In the genomic region with DNA sequence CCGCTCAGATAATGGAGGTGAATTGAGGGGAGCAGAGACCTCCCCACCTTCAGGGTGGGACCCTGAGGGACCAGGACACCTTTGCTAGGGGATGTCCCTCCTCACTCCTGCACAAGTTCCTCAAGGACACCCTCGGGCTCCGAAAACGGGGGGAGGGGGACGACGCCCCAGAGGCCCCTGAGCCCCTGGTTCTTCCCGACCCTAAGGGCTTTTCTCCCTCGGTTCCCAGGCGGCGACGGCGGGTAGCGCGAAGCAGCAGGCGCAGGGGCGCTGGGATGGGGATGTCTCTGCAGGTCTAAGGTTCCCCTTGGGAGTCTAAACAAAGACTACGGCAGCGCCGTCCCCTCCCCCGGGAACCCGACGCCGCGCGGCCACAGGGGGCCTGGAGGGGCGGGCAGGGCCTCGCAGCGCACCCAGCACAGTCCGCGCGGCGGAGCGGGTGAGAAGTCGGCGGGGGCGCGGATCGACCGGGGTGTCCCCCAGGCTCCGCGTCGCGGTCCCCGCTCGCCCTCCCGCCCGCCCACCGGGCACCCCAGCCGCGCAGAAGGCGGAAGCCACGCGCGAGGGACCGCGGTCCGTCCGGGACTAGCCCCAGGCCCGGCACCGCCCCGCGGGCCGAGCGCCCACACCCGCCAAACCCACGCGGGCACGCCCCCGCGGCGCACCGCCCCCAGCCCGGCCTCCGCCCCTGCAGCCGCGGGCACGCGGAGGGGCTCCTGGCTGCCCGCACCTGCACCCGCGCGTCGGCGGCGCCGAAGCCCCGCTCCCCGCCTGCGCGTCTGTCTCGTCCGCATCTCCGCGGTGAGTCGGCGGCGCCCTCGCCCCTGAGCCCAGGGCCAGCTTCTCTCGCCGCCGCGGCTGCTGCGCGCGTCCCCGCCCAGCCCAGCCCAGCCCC, we compare ENCODE assay signal across 3 cellular contexts.
TF ChIP-seq lines count a peak whose summit lies in the region.

No MANE protein-coding gene starts in this region.

TF ChIP-seq in A549, 52 proteins besides CTCF, POLR2A, EP300 and RAD21:
- TF ChIP-seq ZC3H11A (IDR thresholded peaks at IDR 0.05) (no peak), JUNB (IDR thresholded peaks at IDR 0.05) (no peak), SREBF2 (IDR thresholded peaks at IDR 0.05) (no peak), CHD2 (IDR thresholded peaks at IDR 0.05; ENCODE audit: low read length, partially characterized antibody) (no peak), RFX5 (IDR thresholded peaks at IDR 0.05) (no peak), HOXA7 (CRISPR knock-in tag; IDR thresholded peaks at IDR 0.05) (no peak), CEBPB (IDR thresholded peaks at IDR 0.05) (no peak), GATA3 (IDR thresholded peaks at IDR 0.05; ENCODE audit: borderline replicate concordance) (no peak), CHD4 (IDR thresholded peaks at IDR 0.05; ENCODE audit: borderline replicate concordance) (no peak), CBX8 (IDR thresholded peaks at IDR 0.05) (no peak)
- TF ChIP-seq, protein P1, sequence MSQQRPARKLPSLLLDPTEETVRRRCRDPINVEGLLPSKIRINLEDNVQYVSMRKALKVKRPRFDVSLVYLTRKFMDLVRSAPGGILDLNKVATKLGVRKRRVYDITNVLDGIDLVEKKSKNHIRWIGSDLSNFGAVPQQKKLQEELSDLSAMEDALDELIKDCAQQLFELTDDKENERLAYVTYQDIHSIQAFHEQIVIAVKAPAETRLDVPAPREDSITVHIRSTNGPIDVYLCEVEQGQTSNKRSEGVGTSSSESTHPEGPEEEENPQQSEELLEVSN (IDR thresholded peaks at IDR 0.05; ENCODE audit: borderline replicate concordance, low read depth), result no peak
- TF ChIP-seq, protein P2, sequence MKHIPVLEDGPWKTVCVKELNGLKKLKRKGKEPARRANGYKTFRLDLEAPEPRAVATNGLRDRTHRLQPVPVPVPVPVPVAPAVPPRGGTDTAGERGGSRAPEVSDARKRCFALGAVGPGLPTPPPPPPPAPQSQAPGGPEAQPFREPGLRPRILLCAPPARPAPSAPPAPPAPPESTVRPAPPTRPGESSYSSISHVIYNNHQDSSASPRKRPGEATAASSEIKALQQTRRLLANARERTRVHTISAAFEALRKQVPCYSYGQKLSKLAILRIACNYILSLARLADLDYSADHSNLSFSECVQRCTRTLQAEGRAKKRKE (CRISPR knock-in tag; IDR thresholded peaks at IDR 0.05; ENCODE audit: low read depth), result no peak
- TF ChIP-seq, protein P3, sequence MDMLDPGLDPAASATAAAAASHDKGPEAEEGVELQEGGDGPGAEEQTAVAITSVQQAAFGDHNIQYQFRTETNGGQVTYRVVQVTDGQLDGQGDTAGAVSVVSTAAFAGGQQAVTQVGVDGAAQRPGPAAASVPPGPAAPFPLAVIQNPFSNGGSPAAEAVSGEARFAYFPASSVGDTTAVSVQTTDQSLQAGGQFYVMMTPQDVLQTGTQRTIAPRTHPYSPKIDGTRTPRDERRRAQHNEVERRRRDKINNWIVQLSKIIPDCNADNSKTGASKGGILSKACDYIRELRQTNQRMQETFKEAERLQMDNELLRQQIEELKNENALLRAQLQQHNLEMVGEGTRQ (IDR thresholded peaks at IDR 0.05), result no peak
TF ChIP-seq in A549: peak in this region for 0.

TF ChIP-seq in HEK293, 187 proteins besides CTCF, POLR2A, EP300 and RAD21 (continues in another document):
- TF ChIP-seq ZNF10 (tag by site-specific recombination; IDR thresholded peaks at IDR 0.05), result peak; percentile 63; the same call in 1 of the 2 replicates
- TF ChIP-seq, protein P4, sequence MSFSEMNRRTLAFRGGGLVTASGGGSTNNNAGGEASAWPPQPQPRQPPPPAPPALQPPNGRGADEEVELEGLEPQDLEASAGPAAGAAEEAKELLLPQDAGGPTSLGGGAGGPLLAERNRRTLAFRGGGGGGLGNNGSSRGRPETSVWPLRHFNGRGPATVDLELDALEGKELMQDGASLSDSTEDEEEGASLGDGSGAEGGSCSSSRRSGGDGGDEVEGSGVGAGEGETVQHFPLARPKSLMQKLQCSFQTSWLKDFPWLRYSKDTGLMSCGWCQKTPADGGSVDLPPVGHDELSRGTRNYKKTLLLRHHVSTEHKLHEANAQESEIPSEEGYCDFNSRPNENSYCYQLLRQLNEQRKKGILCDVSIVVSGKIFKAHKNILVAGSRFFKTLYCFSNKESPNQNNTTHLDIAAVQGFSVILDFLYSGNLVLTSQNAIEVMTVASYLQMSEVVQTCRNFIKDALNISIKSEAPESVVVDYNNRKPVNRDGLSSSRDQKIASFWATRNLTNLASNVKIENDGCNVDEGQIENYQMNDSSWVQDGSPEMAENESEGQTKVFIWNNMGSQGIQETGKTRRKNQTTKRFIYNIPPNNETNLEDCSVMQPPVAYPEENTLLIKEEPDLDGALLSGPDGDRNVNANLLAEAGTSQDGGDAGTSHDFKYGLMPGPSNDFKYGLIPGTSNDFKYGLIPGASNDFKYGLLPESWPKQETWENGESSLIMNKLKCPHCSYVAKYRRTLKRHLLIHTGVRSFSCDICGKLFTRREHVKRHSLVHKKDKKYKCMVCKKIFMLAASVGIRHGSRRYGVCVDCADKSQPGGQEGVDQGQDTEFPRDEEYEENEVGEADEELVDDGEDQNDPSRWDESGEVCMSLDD (tag by site-specific recombination; IDR thresholded peaks at IDR 0.05), result peak; percentile 62; the same call in 1 of the 2 replicates
- TF ChIP-seq, protein P5, sequence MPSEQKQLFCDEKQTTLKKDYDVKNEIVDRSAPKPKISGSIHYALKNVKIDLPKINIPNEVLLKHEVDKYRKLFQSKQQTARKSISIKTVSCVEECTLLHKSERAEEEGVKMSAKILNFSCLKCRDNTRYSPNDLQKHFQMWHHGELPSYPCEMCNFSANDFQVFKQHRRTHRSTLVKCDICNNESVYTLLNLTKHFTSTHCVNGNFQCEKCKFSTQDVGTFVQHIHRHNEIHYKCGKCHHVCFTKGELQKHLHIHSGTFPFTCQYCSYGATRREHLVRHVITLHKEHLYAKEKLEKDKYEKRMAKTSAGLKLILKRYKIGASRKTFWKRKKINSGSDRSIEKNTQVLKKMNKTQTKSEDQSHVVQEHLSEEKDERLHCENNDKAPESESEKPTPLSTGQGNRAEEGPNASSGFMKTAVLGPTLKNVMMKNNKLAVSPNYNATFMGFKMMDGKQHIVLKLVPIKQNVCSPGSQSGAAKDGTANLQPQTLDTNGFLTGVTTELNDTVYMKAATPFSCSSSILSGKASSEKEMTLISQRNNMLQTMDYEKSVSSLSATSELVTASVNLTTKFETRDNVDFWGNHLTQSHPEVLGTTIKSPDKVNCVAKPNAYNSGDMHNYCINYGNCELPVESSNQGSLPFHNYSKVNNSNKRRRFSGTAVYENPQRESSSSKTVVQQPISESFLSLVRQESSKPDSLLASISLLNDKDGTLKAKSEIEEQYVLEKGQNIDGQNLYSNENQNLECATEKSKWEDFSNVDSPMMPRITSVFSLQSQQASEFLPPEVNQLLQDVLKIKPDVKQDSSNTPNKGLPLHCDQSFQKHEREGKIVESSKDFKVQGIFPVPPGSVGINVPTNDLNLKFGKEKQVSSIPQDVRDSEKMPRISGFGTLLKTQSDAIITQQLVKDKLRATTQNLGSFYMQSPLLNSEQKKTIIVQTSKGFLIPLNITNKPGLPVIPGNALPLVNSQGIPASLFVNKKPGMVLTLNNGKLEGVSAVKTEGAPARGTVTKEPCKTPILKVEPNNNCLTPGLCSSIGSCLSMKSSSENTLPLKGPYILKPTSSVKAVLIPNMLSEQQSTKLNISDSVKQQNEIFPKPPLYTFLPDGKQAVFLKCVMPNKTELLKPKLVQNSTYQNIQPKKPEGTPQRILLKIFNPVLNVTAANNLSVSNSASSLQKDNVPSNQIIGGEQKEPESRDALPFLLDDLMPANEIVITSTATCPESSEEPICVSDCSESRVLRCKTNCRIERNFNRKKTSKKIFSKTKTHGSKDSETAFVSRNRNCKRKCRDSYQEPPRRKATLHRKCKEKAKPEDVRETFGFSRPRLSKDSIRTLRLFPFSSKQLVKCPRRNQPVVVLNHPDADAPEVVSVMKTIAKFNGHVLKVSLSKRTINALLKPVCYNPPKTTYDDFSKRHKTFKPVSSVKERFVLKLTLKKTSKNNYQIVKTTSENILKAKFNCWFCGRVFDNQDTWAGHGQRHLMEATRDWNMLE (tag by site-specific recombination; conservative IDR thresholded peaks at IDR 0.05; ENCODE audit: low read depth), result no peak
- no peak for TF ChIP-seq ZFP3 (tag by site-specific recombination; IDR thresholded peaks at IDR 0.05; ENCODE audit: low read depth)
- TF ChIP-seq ZNF350 (tag by site-specific recombination; IDR thresholded peaks at IDR 0.05), result no peak
- no peak for TF ChIP-seq ZNF324 (tag by site-specific recombination; IDR thresholded peaks at IDR 0.05)
- TF ChIP-seq ZNF423 (tag by site-specific recombination; IDR thresholded peaks at IDR 0.05), result 0 out of 2 replicates have a peak, but pooled peaks have one; percentile 54
- TF ChIP-seq, protein P6, sequence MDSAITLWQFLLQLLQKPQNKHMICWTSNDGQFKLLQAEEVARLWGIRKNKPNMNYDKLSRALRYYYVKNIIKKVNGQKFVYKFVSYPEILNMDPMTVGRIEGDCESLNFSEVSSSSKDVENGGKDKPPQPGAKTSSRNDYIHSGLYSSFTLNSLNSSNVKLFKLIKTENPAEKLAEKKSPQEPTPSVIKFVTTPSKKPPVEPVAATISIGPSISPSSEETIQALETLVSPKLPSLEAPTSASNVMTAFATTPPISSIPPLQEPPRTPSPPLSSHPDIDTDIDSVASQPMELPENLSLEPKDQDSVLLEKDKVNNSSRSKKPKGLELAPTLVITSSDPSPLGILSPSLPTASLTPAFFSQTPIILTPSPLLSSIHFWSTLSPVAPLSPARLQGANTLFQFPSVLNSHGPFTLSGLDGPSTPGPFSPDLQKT (IDR thresholded peaks at IDR 0.05; ENCODE audit: borderline replicate concordance, low read depth, low read length), result no peak
- no peak for TF ChIP-seq KLF8 (tag by site-specific recombination; IDR thresholded peaks at IDR 0.05)
- peak; percentile 72 for TF ChIP-seq ZIC2 (tag by site-specific recombination; IDR thresholded peaks at IDR 0.05)

TF ChIP-seq in GM12878, 131 proteins besides CTCF, POLR2A, EP300 and RAD21:
- TF ChIP-seq EGR1 (IDR thresholded peaks at IDR 0.05; ENCODE audit: borderline replicate concordance in 1 of 2, low read depth in 2 of 2, low read length in 2 of 2) (0 out of 3 replicates have a peak, but pooled peaks of 1 of the 2 experiments have one; percentile 15), ETV6 (conservative IDR thresholded peaks at IDR 0.05 in 1 of 2, IDR thresholded peaks at IDR 0.05 in 1 of 2; ENCODE audit: borderline replicate concordance in 1 of 2, low read depth in 1 of 2) (no peak)
